14 cellular contexts compared by ENCODE assay signal in the genomic region with DNA sequence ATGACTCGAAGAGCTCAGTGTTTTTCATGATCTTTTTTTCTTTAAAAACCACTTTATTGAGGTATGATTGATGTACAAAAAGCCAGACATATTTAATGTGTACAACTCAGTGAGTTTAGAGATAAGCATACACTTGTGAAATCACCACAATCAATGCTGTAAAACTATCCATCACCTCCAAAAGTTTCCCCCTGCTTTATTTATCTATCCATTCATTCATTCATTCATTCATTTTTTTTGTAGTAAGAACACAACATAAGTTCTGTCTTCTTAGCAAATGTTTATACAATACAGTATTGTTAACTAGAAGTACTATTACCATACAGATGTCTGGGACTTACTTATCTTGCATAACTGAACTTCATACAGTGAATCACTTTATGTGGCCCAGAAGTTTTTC.
"Had no signal": no experiment of that assay in that cellular context is flagged by ENCODE, and none has a peak within 500 bp of the region (broad histone marks: within the 10 kb centered on the region; RNA-seq: fewer than 3 reads in every experiment).

No MANE protein-coding gene starts in this region.

- H3K36me3 ChIP-seq: gastroesophageal sphincter had no signal

- FAIRE-seq: colon, keratinocyte had no signal

- ATAC-seq: activated T-helper 17 cell treated with anti-CD3 and anti-CD28 coated beads, Interleukin-2, amount 50 U/mL, for 72 hours; gastroesophageal sphincter; left lobe of liver; natural killer cell treated with Interleukin-12 subunit alpha and Interleukin-12 subunit beta and Interleukin-15 and Interleukin-18, amount 100 ng/mL, for 72 hours; stimulated activated memory B cell treated with anti-CD40 and anti-IgM and Interleukin-4, amounts not matched to agents 10 μg/mL and 1 μg/mL and 100 μg/mL, for 72 hours had no signal

- H3K4me3 ChIP-seq: ascending aorta, esophagus muscularis mucosa, gastroesophageal sphincter had no signal

- H3K9me3 ChIP-seq: ascending aorta, esophagus muscularis mucosa, gastroesophageal sphincter had no signal

- DNase-seq: activated CD4-positive, alpha-beta T cell treated with anti-CD3 and anti-CD28 coated beads for 1 hour; activated CD4-positive, alpha-beta T cell treated with anti-CD3 and anti-CD28 coated beads, Interleukin-2, amount 50 U/mL, for 48 hours; activated naive CD4-positive, alpha-beta T cell treated with Interleukin-2 at 50 U/mL for 16 hours; posterior cingulate gyrus; stimulated activated CD4-positive, alpha-beta T cell treated with anti-CD3 and anti-CD28 coated beads, Interleukin-2, amount 100 ng/mL, for 48 hours had no signal

- H3K27me3 ChIP-seq: ascending aorta, esophagus muscularis mucosa, gastroesophageal sphincter had no signal

- H3K27ac ChIP-seq: ascending aorta, esophagus muscularis mucosa, gastroesophageal sphincter had no signal
